Comparison of ENCODE assay signal across 1 cellular context in genomic region chr7:5429253-5429856, GRCh38.
TF ChIP-seq lines count a peak whose summit lies in the region.

No MANE protein-coding gene starts in this region.

TF ChIP-seq in HepG2, 621 proteins besides CTCF, POLR2A, EP300 and RAD21 (continued from another document and continues in another):
- TF ChIP-seq MYPOP (CRISPR knock-in tag; IDR thresholded peaks at IDR 0.05) (peak; percentile 73; the same call in 1 of the 2 replicates), ZNF839 (CRISPR knock-in tag; IDR thresholded peaks at IDR 0.05; ENCODE audit: borderline replicate concordance) (no peak), ZNF614 (CRISPR knock-in tag; IDR thresholded peaks at IDR 0.05; ENCODE audit: borderline replicate concordance) (no peak), ZNF296 (CRISPR knock-in tag; conservative IDR thresholded peaks at IDR 0.05) (no peak), FIP1L1 (IDR thresholded peaks at IDR 0.05; ENCODE audit: borderline replicate concordance, insufficient read depth, low read depth, low read length) (peak; percentile 58; the same call in 1 of the 2 replicates), ZNF441 (CRISPR knock-in tag; IDR thresholded peaks at IDR 0.05; ENCODE audit: borderline replicate concordance) (no peak), PAXIP1 (CRISPR knock-in tag; conservative IDR thresholded peaks at IDR 0.05) (peak; percentile 88), TFAP4 (IDR thresholded peaks at IDR 0.05; ENCODE audit: borderline replicate concordance, low read depth) (no peak; the same call in 1 of the 2 replicates), ZC3H13 (CRISPR knock-in tag; IDR thresholded peaks at IDR 0.05) (peak; percentile 76; the same call in 1 of the 2 replicates), AFF4 (CRISPR knock-in tag; IDR thresholded peaks at IDR 0.05) (peak; percentile 90), ARNT2 (CRISPR knock-in tag; IDR thresholded peaks at IDR 0.05; ENCODE audit: low read depth) (peak; percentile 32; the same call in 1 of the 2 replicates), ZNF446 (CRISPR knock-in tag; IDR thresholded peaks at IDR 0.05) (peak; percentile 17; the same call in 1 of the 2 replicates), KDM3A (CRISPR knock-in tag; IDR thresholded peaks at IDR 0.05; ENCODE audit: low read depth) (peak; percentile 31; the same call in 1 of the 2 replicates), ZNF18 (CRISPR knock-in tag; IDR thresholded peaks at IDR 0.05; ENCODE audit: insufficient replicate concordance) (peak; percentile 9), HNF1B (CRISPR knock-in tag; IDR thresholded peaks at IDR 0.05) (peak; percentile 17; the same call in 1 of the 2 replicates), HNRNPL (IDR thresholded peaks at IDR 0.05; ENCODE audit: low read depth, low read length) (peak; percentile 80), ZNF841 (CRISPR knock-in tag; IDR thresholded peaks at IDR 0.05; ENCODE audit: borderline replicate concordance) (0 out of 2 replicates have a peak, but pooled peaks have one; percentile 61), ZGPAT (CRISPR knock-in tag; IDR thresholded peaks at IDR 0.05) (peak; percentile 91), AKAP8 (CRISPR knock-in tag; IDR thresholded peaks at IDR 0.05) (peak; percentile 85), ZNF574 (CRISPR knock-in tag; IDR thresholded peaks at IDR 0.05) (peak; percentile 67), NR2F6 (IDR thresholded peaks at IDR 0.05) (peak; percentile 75), NR2F6 (CRISPR knock-in tag; IDR thresholded peaks at IDR 0.05) (peak; percentile 88), ZNF609 (CRISPR knock-in tag; IDR thresholded peaks at IDR 0.05; ENCODE audit: borderline replicate concordance) (peak; percentile 65), DMAP1 (CRISPR knock-in tag; IDR thresholded peaks at IDR 0.05) (peak; percentile 71; the same call in 1 of the 2 replicates), MED1 (CRISPR knock-in tag; IDR thresholded peaks at IDR 0.05) (peak; percentile 87), AHR (CRISPR knock-in tag; IDR thresholded peaks at IDR 0.05) (peak; percentile 28; the same call in 1 of the 2 replicates), ZNF510 (CRISPR knock-in tag; IDR thresholded peaks at IDR 0.05; ENCODE audit: low read depth) (no peak), ZNF747 (CRISPR knock-in tag; IDR thresholded peaks at IDR 0.05; ENCODE audit: borderline replicate concordance) (peak; percentile 51; the same call in 1 of the 2 replicates), TGIF2 (CRISPR knock-in tag; IDR thresholded peaks at IDR 0.05) (peak; percentile 45; the same call in 1 of the 2 replicates), POLR2G (IDR thresholded peaks at IDR 0.05; ENCODE audit: low read depth, low read length) (peak; percentile 71), ZNF382 (CRISPR knock-in tag; IDR thresholded peaks at IDR 0.05; ENCODE audit: borderline replicate concordance) (no peak), ZMAT5 (CRISPR knock-in tag; IDR thresholded peaks at IDR 0.05; ENCODE audit: borderline replicate concordance, low read depth) (no peak), ZNF460 (CRISPR knock-in tag; IDR thresholded peaks at IDR 0.05; ENCODE audit: borderline replicate concordance) (no peak; the same call in 1 of the 2 replicates)
